14 cellular contexts compared by ENCODE assay signal in genomic region chr3:193960485-193961172, GRCh38.
DNase-seq lines count a peak whose midpoint lies in the region; ATAC-seq and TF ChIP-seq lines count a peak whose summit lies in the region.
"Had no signal": no experiment of that assay in that cellular context is flagged by ENCODE, and none has a peak within 500 bp of the region (broad histone marks: within the 10 kb centered on the region; RNA-seq: fewer than 3 reads in every experiment).

No MANE protein-coding gene starts in this region.

- no peak overlapping the region for H3K27ac Mint-ChIP-seq in endodermal cell
- no peak overlapping the region for H3K27ac Mint-ChIP-seq in type B pancreatic cell
- no peak overlapping the region for H3K27ac Mint-ChIP-seq in effector memory CD8-positive, alpha-beta T cell
- H3K27ac Mint-ChIP-seq: activated naive CD4-positive, alpha-beta T cell treated with anti-CD3 and anti-CD28 coated beads, Interleukin-2, amount 10 ng/mL, durations not matched to agents 7 days and 5 days had no signal

- H3K27me3 ChIP-seq in endodermal cell (ENCODE audit: control insufficient read depth, insufficient read depth, low read length, poor library complexity, severe bottlenecking) = peaks cover 26% of the 10 kb centered on the region
- H3K27me3 ChIP-seq: gastrocnemius medialis, suprapubic skin had no signal

- no peak for ATAC-seq in effector memory CD8-positive, alpha-beta T cell (replicated peaks)
- ATAC-seq in GM21367 (IDR thresholded peaks at IDR 0.05; ENCODE audit: unreplicated experiment) = no peak
- ATAC-seq: gastrocnemius medialis had no signal

- H3K36me3 Mint-ChIP-seq in endodermal cell (ENCODE audit: low read depth) (no peaks in the 10 kb centered on the region), type B pancreatic cell (no peaks in the 10 kb centered on the region)
- no peaks in the 10 kb centered on the region for H3K36me3 Mint-ChIP-seq in effector memory CD8-positive, alpha-beta T cell (ENCODE audit: insufficient read depth)
- H3K36me3 Mint-ChIP-seq: activated naive CD4-positive, alpha-beta T cell treated with anti-CD3 and anti-CD28 coated beads, Interleukin-2, amount 10 ng/mL, durations not matched to agents 7 days and 5 days had no signal

- H3K4me1 Mint-ChIP-seq in endodermal cell (peaks cover 3% of the 10 kb centered on the region), type B pancreatic cell (ENCODE audit: unreplicated experiment) (peaks cover 54% of the 10 kb centered on the region)
- H3K4me1 Mint-ChIP-seq in effector memory CD8-positive, alpha-beta T cell (ENCODE audit: low read depth in 2 of 2) = no peaks in the 10 kb centered on the region

- TF ChIP-seq CTCF in endodermal cell (conservative IDR thresholded peaks at IDR 0.05) = no peak
- TF ChIP-seq CTCF in type B pancreatic cell (conservative IDR thresholded peaks at IDR 0.05) = no peak

- 86 to 87% methylated on average over 12 to 19 of the region's 20 CpGs for WGBS in endodermal cell (ENCODE audit: insufficient coverage in 1 of 2, insufficient read length in 1 of 2), 2 experiments
- 75 to 83% methylated on average over 12 to 14 of the region's 20 CpGs for WGBS in mesodermal cell (ENCODE audit: insufficient coverage in 2 of 2), 2 experiments

- DNase-seq in NCI-H69 (lab: John Stamatoyannopoulos, UW) (peak; percentile 89), endodermal cell (no peak), type B pancreatic cell (ENCODE audit: extremely low spot score, unreplicated experiment) (no peak), ecto neural progenitor cell (ENCODE audit: low spot score) (no peak)
- DNase-seq in effector memory CD8-positive, alpha-beta T cell = no peak
- DNase-seq: activated naive CD4-positive, alpha-beta T cell treated with anti-CD3 and anti-CD28 coated beads, Interleukin-2, amount 10 ng/mL, durations not matched to agents 7 days and 5 days; gastrocnemius medialis; HCEC 1CT; KG1; NCI-H2107 had no signal

- H3K27ac ChIP-seq in endodermal cell (ENCODE audit: low read depth, low read length) (peak overlapping the region; percentile 78), mesodermal cell (ENCODE audit: low read depth, low read length, severe bottlenecking) (peak overlapping the region; percentile 16)
- H3K27ac ChIP-seq: gastrocnemius medialis, suprapubic skin had no signal

- H3K4me3 ChIP-seq in endodermal cell (ENCODE audit: low read length) (no peak overlapping the region), mesodermal cell (ENCODE audit: extremely low read depth, insufficient read depth, low read length, poor library complexity, severe bottlenecking) (no peak overlapping the region)
- H3K4me3 ChIP-seq: gastrocnemius medialis, lung, suprapubic skin had no signal

- H3K36me3 ChIP-seq in endodermal cell (ENCODE audit: control insufficient read depth, insufficient read depth, low read length) = no peaks in the 10 kb centered on the region
- no peaks in the 10 kb centered on the region for H3K36me3 ChIP-seq in mesodermal cell (ENCODE audit: control insufficient read depth, insufficient read depth, low read length)
- H3K36me3 ChIP-seq: gastrocnemius medialis, suprapubic skin had no signal

- peaks cover 2% of the 10 kb centered on the region for H3K9me3 ChIP-seq in endodermal cell (ENCODE audit: control insufficient read depth, low read length)
- peaks cover 4% of the 10 kb centered on the region for H3K9me3 ChIP-seq in mesodermal cell (ENCODE audit: control insufficient read depth, low read length)
- H3K9me3 ChIP-seq: gastrocnemius medialis, suprapubic skin had no signal

- H3K4me3 Mint-ChIP-seq in endodermal cell (no peak overlapping the region), type B pancreatic cell (peak overlapping the region; percentile 69)
- H3K4me3 Mint-ChIP-seq in effector memory CD8-positive, alpha-beta T cell = no peak overlapping the region
- H3K4me3 Mint-ChIP-seq: activated naive CD4-positive, alpha-beta T cell treated with anti-CD3 and anti-CD28 coated beads, Interleukin-2, amount 10 ng/mL, durations not matched to agents 7 days and 5 days had no signal

- H3K4me1 ChIP-seq in endodermal cell (ENCODE audit: control insufficient read depth, insufficient read depth, low read length) = no peaks in the 10 kb centered on the region
- H3K4me1 ChIP-seq in mesodermal cell (ENCODE audit: control insufficient read depth, insufficient read depth, low read length, poor library complexity, severe bottlenecking) = peaks cover 10% of the 10 kb centered on the region

- H3K27me3 Mint-ChIP-seq in endodermal cell (ENCODE audit: insufficient read depth) (peaks cover 69% of the 10 kb centered on the region), type B pancreatic cell (no peaks in the 10 kb centered on the region)
- H3K27me3 Mint-ChIP-seq in effector memory CD8-positive, alpha-beta T cell = peaks cover 54 to 74% of the 10 kb centered on the region in 2 donors

- peaks cover 11% of the 10 kb centered on the region for H3K9me3 Mint-ChIP-seq in endodermal cell
- H3K9me3 Mint-ChIP-seq in type B pancreatic cell = no peaks in the 10 kb centered on the region
- H3K9me3 Mint-ChIP-seq in effector memory CD8-positive, alpha-beta T cell = no peaks in the 10 kb centered on the region
- H3K9me3 Mint-ChIP-seq: activated naive CD4-positive, alpha-beta T cell treated with anti-CD3 and anti-CD28 coated beads, Interleukin-2, amount 10 ng/mL, durations not matched to agents 7 days and 5 days had no signal

- H3K9ac ChIP-seq in endodermal cell (ENCODE audit: extremely low read depth, low read length, poor library complexity, severe bottlenecking) = no peak overlapping the region
